ENCODE assay signal across 23 cellular contexts in the genomic region with DNA sequence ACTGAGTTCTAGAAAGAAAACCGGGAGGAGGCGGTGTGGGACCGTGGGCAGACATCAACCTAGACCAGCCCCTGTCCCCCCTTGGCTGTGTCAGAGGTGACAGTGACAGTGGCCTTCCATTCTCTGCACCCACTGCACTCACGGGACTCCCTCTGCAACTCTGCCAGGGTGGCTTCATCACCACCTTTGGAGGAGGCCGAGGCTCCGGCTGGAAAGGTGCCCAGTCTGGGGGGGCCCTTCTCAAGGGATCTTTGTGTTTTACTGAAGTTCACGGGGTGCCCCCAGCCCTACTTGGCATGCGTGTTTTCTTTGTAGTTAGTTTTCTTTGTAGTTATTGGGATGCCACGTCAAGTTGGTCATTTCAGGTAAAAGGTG.
A peak's percentile ranks its signal among the peaks of the same experiment; 100 is the strongest.
DNase-seq lines count a peak whose midpoint lies in the region; ATAC-seq, FAIRE-seq and TF ChIP-seq lines count a peak whose summit lies in the region.
"Had no signal": no experiment of that assay in that cellular context is flagged by ENCODE, and none has a peak within 500 bp of the region (broad histone marks: within the 10 kb centered on the region; RNA-seq: fewer than 3 reads in every experiment).

No MANE protein-coding gene starts in this region.

- H3K4me1 Mint-ChIP-seq in activated naive CD8-positive, alpha-beta T cell treated with anti-CD3 and anti-CD28 coated beads, Interleukin-2, amount 50 U/mL, for 24 hours = no peaks in the 10 kb centered on the region
- H3K4me1 Mint-ChIP-seq: B cell had no signal

- peak; percentile 23 for DNase-seq in Right ventricle myocardium superior
- no peak for DNase-seq in heart right ventricle
- DNase-seq in H1 (ENCODE audit: low read depth in 1 of 2, low spot score in 2 of 2) = no peak
- no peak for DNase-seq in neuronal stem cell (ENCODE audit: low spot score)
- peak; percentile 36 for DNase-seq in sciatic nerve (ENCODE audit: low spot score)
- no peak for DNase-seq in activated naive CD8-positive, alpha-beta T cell treated with anti-CD3 and anti-CD28 coated beads, Interleukin-2, amount 50 U/mL, for 24 hours
- DNase-seq: AML-193; Caco-2; Calu3; CD4-positive, alpha-beta T cell; CD8-positive, alpha-beta T cell; DMS79 treated with DMSO at 0.1 percent for 48 hours; GF-D8 had no signal

- no peak overlapping the region for H3K4me3 ChIP-seq in heart right ventricle
- H3K4me3 ChIP-seq in H1 (ENCODE audit: extremely low read depth in 1 of 4, insufficient read depth in 2 of 4, low read depth in 3 of 4, low read length in 4 of 4) = no peak overlapping the region
- no peak overlapping the region for H3K4me3 ChIP-seq in neuronal stem cell (ENCODE audit: low read length in 2 of 2)
- H3K4me3 ChIP-seq: A549; BLaER1 treated with 17β-estradiol and CSF1 and Interleukin-3, amounts not matched to agents 10 nM and 100 nM had no signal

- CTCF ChIA-PET in H1 (lab: Charles Lee; ENCODE audit: partially characterized antibody) = interaction anchor here (1.6 kb wide), 1 partner anchor 15 kb away, joined by 3 read pairs; no protein-coding TSS in a partner anchor

- H3K4me2 ChIP-seq in H1 (ENCODE audit: insufficient read depth in 1 of 2, low read depth in 2 of 2, low read length in 2 of 2) (no peak overlapping the region), neuronal stem cell (ENCODE audit: insufficient read depth, low read length, poor library complexity, severe bottlenecking) (no peak overlapping the region)
- H3K4me2 ChIP-seq: A549; BLaER1 treated with 17β-estradiol and CSF1 and Interleukin-3, amounts not matched to agents 10 nM and 100 nM had no signal

- H2BK5ac ChIP-seq in H1 (ENCODE audit: low read depth, low read length) (no peak overlapping the region), neuronal stem cell (ENCODE audit: low read length) (peak overlapping the region; percentile 88)

- TF ChIP-seq EP300 in H1 (IDR thresholded peaks at IDR 0.05; ENCODE audit: borderline replicate concordance in 1 of 2, low read depth in 2 of 2, low read length in 2 of 2) = no peak

- no peaks in the 10 kb centered on the region for H3K9me3 Mint-ChIP-seq in activated naive CD8-positive, alpha-beta T cell treated with anti-CD3 and anti-CD28 coated beads, Interleukin-2, amount 50 U/mL, for 24 hours
- H3K9me3 Mint-ChIP-seq: CD4-positive, alpha-beta T cell; CD8-positive, alpha-beta T cell had no signal

- TF ChIP-seq POLR2A in H1 (IDR thresholded peaks at IDR 0.05; ENCODE audit: control extremely low read depth in 1 of 2, low read depth in 2 of 2, low read length in 2 of 2) = no peak

- no peaks in the 10 kb centered on the region for H4K20me1 ChIP-seq in H1 (replicated peaks in 1 of 2; ENCODE audit: control insufficient read depth in 1 of 2, insufficient read depth in 2 of 2, low read length in 2 of 2)

- H3K27ac Mint-ChIP-seq in activated naive CD8-positive, alpha-beta T cell treated with anti-CD3 and anti-CD28 coated beads, Interleukin-2, amount 50 U/mL, for 24 hours = no peak overlapping the region
- H3K27ac Mint-ChIP-seq: B cell; CD4-positive, alpha-beta T cell; CD8-positive, alpha-beta T cell had no signal

- H3K36me3 Mint-ChIP-seq in activated naive CD8-positive, alpha-beta T cell treated with anti-CD3 and anti-CD28 coated beads, Interleukin-2, amount 50 U/mL, for 24 hours (ENCODE audit: low read depth) = no peaks in the 10 kb centered on the region
- H3K36me3 Mint-ChIP-seq: CD8-positive, alpha-beta T cell had no signal

- no peak overlapping the region for H2BK120ac ChIP-seq in H1 (replicated peaks; ENCODE audit: low read depth, low read length)
- H2BK120ac ChIP-seq in neuronal stem cell (ENCODE audit: low read depth, low read length) = no peak overlapping the region

- H3K27me3 ChIP-seq in heart right ventricle (peaks cover 0 to 4% (median 0%) of the 10 kb centered on the region in 7 donors), H1 (replicated peaks in 1 of 4; ENCODE audit: control insufficient read depth in 3 of 4, extremely low read depth in 1 of 4, insufficient read depth in 3 of 4, low read length in 3 of 4) (no peaks in the 10 kb centered on the region), neuronal stem cell (ENCODE audit: control insufficient read depth in 3 of 3, insufficient read depth in 3 of 3, low read depth in 1 of 3, low read length in 3 of 3) (no peaks in the 10 kb centered on the region)
- H3K27me3 ChIP-seq: BLaER1 treated with 17β-estradiol and CSF1 and Interleukin-3, amounts not matched to agents 10 nM and 100 nM had no signal

- H3K14ac ChIP-seq in H1 (ENCODE audit: insufficient read length) (no peak overlapping the region), neuronal stem cell (ENCODE audit: low read length) (no peak overlapping the region)

- H2BK15ac ChIP-seq in H1 (ENCODE audit: low read length) (no peak overlapping the region), neuronal stem cell (ENCODE audit: low read length) (no peak overlapping the region)

- POLR2A ChIA-PET in H1 (lab: Charles Lee; ENCODE audit: partially characterized antibody) = no interaction called here

- no peak for TF ChIP-seq RAD21 in H1 (IDR thresholded peaks at IDR 0.05 in 1 of 2, conservative IDR thresholded peaks at IDR 0.05 in 1 of 2; ENCODE audit: low read depth in 2 of 2, low read length in 2 of 2)

- H3K79me1 ChIP-seq in H1 (ENCODE audit: low read depth, low read length) (no peaks in the 10 kb centered on the region), neuronal stem cell (ENCODE audit: low read depth, low read length) (peaks cover 1% of the 10 kb centered on the region)

- ATAC-seq in Right ventricle myocardium superior (ENCODE audit: poor library complexity) (no peak), heart right ventricle (no peak), sciatic nerve (no peak), GM18517 (IDR thresholded peaks at IDR 0.05; ENCODE audit: unreplicated experiment) (no peak), HG02623 (IDR thresholded peaks at IDR 0.05; ENCODE audit: unreplicated experiment) (no peak)
- ATAC-seq in activated naive CD8-positive, alpha-beta T cell treated with anti-CD3 and anti-CD28 coated beads, Interleukin-2, amount 50 U/mL, for 24 hours = no peak
- ATAC-seq: A549; CD8-positive, alpha-beta T cell had no signal

- no peak overlapping the region for H2BK12ac ChIP-seq in H1 (ENCODE audit: low read depth, low read length)
- H2BK12ac ChIP-seq in neuronal stem cell (ENCODE audit: low read length) = no peak overlapping the region

- TF ChIP-seq CTCF in heart right ventricle (IDR thresholded peaks at IDR 0.05) (no peak), H1 (IDR thresholded peaks at IDR 0.05; ENCODE audit: control extremely low read depth in 1 of 3, insufficient read depth in 1 of 3, low read depth in 1 of 3, low read length in 3 of 3) (no peak)

- no peaks in the 10 kb centered on the region for H3K27me3 Mint-ChIP-seq in activated naive CD8-positive, alpha-beta T cell treated with anti-CD3 and anti-CD28 coated beads, Interleukin-2, amount 50 U/mL, for 24 hours
- H3K27me3 Mint-ChIP-seq: B cell; CD4-positive, alpha-beta T cell had no signal

- no peak overlapping the region for H3K9ac ChIP-seq in H1 (replicated peaks in 1 of 4; ENCODE audit: extremely low read depth in 1 of 4, low read depth in 3 of 4, low read length in 3 of 4)
- H3K9ac ChIP-seq in neuronal stem cell (ENCODE audit: low read depth, low read length, poor library complexity) = no peak overlapping the region
- H3K9ac ChIP-seq: BLaER1 treated with 17β-estradiol and CSF1 and Interleukin-3, amounts not matched to agents 10 nM and 100 nM had no signal

- H3K23me2 ChIP-seq in H1 (ENCODE audit: low read depth, low read length) = no peaks in the 10 kb centered on the region

- no peak overlapping the region for H4K91ac ChIP-seq in H1 (replicated peaks; ENCODE audit: insufficient read length, low read length)
- no peak overlapping the region for H4K91ac ChIP-seq in neuronal stem cell (ENCODE audit: low read depth, low read length, poor library complexity)

- no peak overlapping the region for H3K4me3 Mint-ChIP-seq in activated naive CD8-positive, alpha-beta T cell treated with anti-CD3 and anti-CD28 coated beads, Interleukin-2, amount 50 U/mL, for 24 hours
- H3K4me3 Mint-ChIP-seq: B cell; CD4-positive, alpha-beta T cell; CD8-positive, alpha-beta T cell had no signal

- 84 to 90% methylated on average over 9 of the region's 9 CpGs for WGBS in heart right ventricle, 2 donors
- 91% methylated on average over 9 of the region's 9 CpGs; no CpG with 5 or more reads in 1 of the 2 experiments for WGBS in H1 (ENCODE audit: extremely low coverage in 1 of 2, insufficient coverage in 1 of 2, insufficient read length in 1 of 2, insufficient replicate concordance in 2 of 2, low coverage in 1 of 2, low lambda C conversion rate in 2 of 2, missing lambda C conversion rate in 1 of 2), 2 experiments
- WGBS in neuronal stem cell (ENCODE audit: extremely low coverage in 2 of 2, insufficient read length in 2 of 2, insufficient replicate concordance in 1 of 2), 2 donors = no CpG with 5 or more reads among the region's 9 CpGs

- intact Hi-C loops in Right ventricle myocardium superior (cut with DNase I) = no loop called here
- intact Hi-C loops in heart right ventricle (cut with DNase I) = no loop called here
- intact Hi-C loops in sciatic nerve (cut with DNase I) = no loop called here

- no peak overlapping the region for H3K56ac ChIP-seq in H1 (replicated peaks; ENCODE audit: insufficient read length, low read depth, low read length)

- H3K4ac ChIP-seq in H1 (replicated peaks; ENCODE audit: insufficient read length, low read depth, low read length) = no peak overlapping the region
- no peak overlapping the region for H3K4ac ChIP-seq in neuronal stem cell (ENCODE audit: low read length)

- no peak overlapping the region for H4K5ac ChIP-seq in H1 (ENCODE audit: insufficient read length, low read depth, low read length)

- H2BK20ac ChIP-seq in H1 (ENCODE audit: low read length) = no peak overlapping the region

- H3K9me3 ChIP-seq in heart right ventricle (no peaks in the 10 kb centered on the region), H1 (ENCODE audit: insufficient read depth in 2 of 2, low read depth in 1 of 2, low read length in 1 of 2) (no peaks in the 10 kb centered on the region), neuronal stem cell (replicated peaks in 1 of 2; ENCODE audit: control insufficient read depth in 2 of 2, insufficient read depth in 1 of 2, low read depth in 1 of 2, low read length in 2 of 2) (peaks cover 0 to 13% of the 10 kb centered on the region in 2 donors)
- H3K9me3 ChIP-seq: A549; BLaER1 treated with 17β-estradiol and CSF1 and Interleukin-3, amounts not matched to agents 10 nM and 100 nM; Caco-2 had no signal

- H2AFZ ChIP-seq in H1 (ENCODE audit: low read length) (no peak overlapping the region), neuronal stem cell (ENCODE audit: low read length) (no peak overlapping the region)

- no peak overlapping the region for H3K27ac ChIP-seq in heart right ventricle
- H3K27ac ChIP-seq in H1 (ENCODE audit: low read depth, low read length) = no peak overlapping the region
- H3K27ac ChIP-seq in neuronal stem cell (replicated peaks; ENCODE audit: low read length) = no peak overlapping the region
- H3K27ac ChIP-seq: 22Rv1; A549; BLaER1 treated with 17β-estradiol and CSF1 and Interleukin-3, amounts not matched to agents 10 nM and 100 nM; C4-2B had no signal

- H3K18ac ChIP-seq in H1 (ENCODE audit: extremely low read depth, low read length) (no peak overlapping the region), neuronal stem cell (ENCODE audit: low read length) (peak overlapping the region; percentile 78)

- FAIRE-seq in H1 (lab: Jason Lieb, UNC) = no peak
- FAIRE-seq: A549, D721Med, G401.6, GM12891 had no signal

- 0 out of 2 replicates have a peak overlapping the region, but pooled peaks have one; percentile 65 for H2AK5ac ChIP-seq in H1 (ENCODE audit: low read depth, low read length)
- peak overlapping the region; percentile 54 for H2AK5ac ChIP-seq in neuronal stem cell (ENCODE audit: low read depth, low read length)

- no peaks in the 10 kb centered on the region for H3K36me3 ChIP-seq in heart right ventricle
- H3K36me3 ChIP-seq in H1 (ENCODE audit: control insufficient read depth in 2 of 4, insufficient read depth in 4 of 4, low read length in 3 of 4) = no peaks in the 10 kb centered on the region
- no peaks in the 10 kb centered on the region for H3K36me3 ChIP-seq in neuronal stem cell (replicated peaks in 1 of 2; ENCODE audit: control insufficient read depth in 2 of 2, insufficient read depth in 2 of 2, low read length in 2 of 2)
- H3K36me3 ChIP-seq: BLaER1 treated with 17β-estradiol and CSF1 and Interleukin-3, amounts not matched to agents 10 nM and 100 nM had no signal

- no peak overlapping the region for H4K8ac ChIP-seq in H1 (ENCODE audit: extremely low read depth, insufficient read depth, low read length)
- no peak overlapping the region for H4K8ac ChIP-seq in neuronal stem cell (ENCODE audit: low read depth, low read length)

- H3K23ac ChIP-seq in H1 (ENCODE audit: insufficient read length) = no peak overlapping the region
- peak overlapping the region; percentile 58 for H3K23ac ChIP-seq in neuronal stem cell (ENCODE audit: low read depth, low read length, poor library complexity)

- no peaks in the 10 kb centered on the region for H3K4me1 ChIP-seq in heart right ventricle
- peaks cover 0 to 3% (median 0%) of the 10 kb centered on the region in 4 experiments; a peak in 1 of 7 replicates for H3K4me1 ChIP-seq in H1 (replicated peaks in 1 of 4; ENCODE audit: control insufficient read depth in 3 of 4, insufficient read depth in 4 of 4, low read length in 3 of 4)
- peaks cover 0 to 1% of the 10 kb centered on the region in 2 donors for H3K4me1 ChIP-seq in neuronal stem cell (ENCODE audit: control insufficient read depth in 2 of 2, insufficient read depth in 1 of 2, low read depth in 1 of 2, low read length in 2 of 2)
- H3K4me1 ChIP-seq: A549, Caco-2 had no signal

- H3K79me2 ChIP-seq in H1 (ENCODE audit: control insufficient read depth in 1 of 2, insufficient read depth in 2 of 2, low read length in 2 of 2) = no peaks in the 10 kb centered on the region

Comparison
In these comparisons a context has a peak if more than half of its experiments do, and no peak if none do; other contexts are left out.
1. DNase-seq: peak in Right ventricle myocardium superior (single experiment) and sciatic nerve (single experiment); none in heart right ventricle (0 of 2), H1 (0 of 2), neuronal stem cell (single experiment) and activated naive CD8-positive, alpha-beta T cell treated with anti-CD3 and anti-CD28 coated beads, Interleukin-2, amount 50 U/mL, for 24 hours (single experiment).